1 cellular context compared by ENCODE assay signal in genomic region chr12:124852329-124852831, GRCh38.
TF ChIP-seq lines count a peak whose summit lies in the region.

No MANE protein-coding gene starts in this region.

TF ChIP-seq in HepG2, 621 proteins besides CTCF, POLR2A, EP300 and RAD21 (continued from another document and continues in another):
- TF ChIP-seq ZNF646 (CRISPR knock-in tag; IDR thresholded peaks at IDR 0.05), result no peak
- TF ChIP-seq TBX2 (CRISPR knock-in tag; IDR thresholded peaks at IDR 0.05; ENCODE audit: borderline replicate concordance), result peak; percentile 82
- TF ChIP-seq ZNF670 (CRISPR knock-in tag; IDR thresholded peaks at IDR 0.05; ENCODE audit: borderline replicate concordance), result peak; percentile 97
- peak; percentile 87 for TF ChIP-seq ZNF317 (CRISPR knock-in tag; IDR thresholded peaks at IDR 0.05)
- TF ChIP-seq ZNF547 (CRISPR knock-in tag; IDR thresholded peaks at IDR 0.05), result peak; percentile 44; the same call in 1 of the 2 replicates
- peak; percentile 57; the same call in 1 of the 2 replicates for TF ChIP-seq ZNF737 (CRISPR knock-in tag; IDR thresholded peaks at IDR 0.05; ENCODE audit: borderline replicate concordance)
- TF ChIP-seq ELF1 (CRISPR knock-in tag; IDR thresholded peaks at IDR 0.05), result peak; percentile 92
- peak; percentile 57; the same call in 1 of the 2 replicates for TF ChIP-seq DMAP1 (CRISPR knock-in tag; IDR thresholded peaks at IDR 0.05)
- 0 out of 2 replicates have a peak, but pooled peaks have one; percentile 41 for TF ChIP-seq MTERF4 (CRISPR knock-in tag; IDR thresholded peaks at IDR 0.05)
- TF ChIP-seq ZNF350 (CRISPR knock-in tag; IDR thresholded peaks at IDR 0.05; ENCODE audit: borderline replicate concordance, low read depth), result peak; percentile 92
- TF ChIP-seq ZNF10 (CRISPR knock-in tag; IDR thresholded peaks at IDR 0.05; ENCODE audit: borderline replicate concordance, low read depth), result no peak
- TF ChIP-seq FOXA3 (CRISPR knock-in tag; IDR thresholded peaks at IDR 0.05), result peak; percentile 78
- TF ChIP-seq RFX1 (IDR thresholded peaks at IDR 0.05), result no peak
- TF ChIP-seq ZBTB20 (CRISPR knock-in tag; IDR thresholded peaks at IDR 0.05; ENCODE audit: borderline replicate concordance, low read depth), result peak; percentile 91; the same call in 1 of the 2 replicates
- no peak; the same call in 1 of the 2 replicates for TF ChIP-seq MIER2 (CRISPR knock-in tag; IDR thresholded peaks at IDR 0.05)
- no peak for TF ChIP-seq ZNF747 (CRISPR knock-in tag; IDR thresholded peaks at IDR 0.05; ENCODE audit: borderline replicate concordance)
- TF ChIP-seq MEIS1 (CRISPR knock-in tag; IDR thresholded peaks at IDR 0.05; ENCODE audit: borderline replicate concordance), result peak; percentile 61; the same call in 1 of the 2 replicates
- TF ChIP-seq NR2F2 (IDR thresholded peaks at IDR 0.05; ENCODE audit: borderline replicate concordance, low read depth), result peak; percentile 40; the same call in 1 of the 2 replicates
- TF ChIP-seq ZIK1 (CRISPR knock-in tag; IDR thresholded peaks at IDR 0.05; ENCODE audit: borderline replicate concordance, low read depth), result 0 out of 2 replicates have a peak, but pooled peaks have one; percentile 46
- no peak for TF ChIP-seq ZNF597 (CRISPR knock-in tag; IDR thresholded peaks at IDR 0.05)
- peak; percentile 83; the same call in 1 of the 2 replicates for TF ChIP-seq ZNF605 (CRISPR knock-in tag; IDR thresholded peaks at IDR 0.05)
- no peak; the same call in 1 of the 2 replicates for TF ChIP-seq ZNF205 (CRISPR knock-in tag; IDR thresholded peaks at IDR 0.05)
- no peak for TF ChIP-seq BRCA1 (CRISPR knock-in tag; IDR thresholded peaks at IDR 0.05)
- peak; percentile 57; the same call in 1 of the 2 replicates for TF ChIP-seq HMG20B (CRISPR knock-in tag; conservative IDR thresholded peaks at IDR 0.05)
- TF ChIP-seq RCOR2 (CRISPR knock-in tag; IDR thresholded peaks at IDR 0.05), result peak; percentile 89
- TF ChIP-seq MAZ (IDR thresholded peaks at IDR 0.05; ENCODE audit: borderline replicate concordance, low read depth, low read length), result peak; percentile 47; the same call in 1 of the 2 replicates
- no peak for TF ChIP-seq MAZ (CRISPR knock-in tag; IDR thresholded peaks at IDR 0.05; ENCODE audit: low read depth)
- peak; percentile 79 for TF ChIP-seq TEAD3 (CRISPR knock-in tag; optimal IDR thresholded peaks at IDR 0.05; ENCODE audit: borderline replicate concordance)
- TF ChIP-seq ZNF577 (CRISPR knock-in tag; IDR thresholded peaks at IDR 0.05; ENCODE audit: borderline replicate concordance, low read depth), result no peak
- TF ChIP-seq SAP130 (CRISPR knock-in tag; IDR thresholded peaks at IDR 0.05; ENCODE audit: low read depth), result peak; percentile 79
- TF ChIP-seq ZNF337 (CRISPR knock-in tag; IDR thresholded peaks at IDR 0.05; ENCODE audit: borderline replicate concordance, low read depth), result no peak
- TF ChIP-seq ZNF280D (CRISPR knock-in tag; IDR thresholded peaks at IDR 0.05), result peak; percentile 94
- TF ChIP-seq PPARG (CRISPR knock-in tag; conservative IDR thresholded peaks at IDR 0.05), result peak; percentile 87
- TF ChIP-seq ZNF746 (CRISPR knock-in tag; IDR thresholded peaks at IDR 0.05), result peak; percentile 92
- TF ChIP-seq SOX6 (IDR thresholded peaks at IDR 0.05), result no peak
- TF ChIP-seq SOX6 (CRISPR knock-in tag; IDR thresholded peaks at IDR 0.05), result peak; percentile 91
- peak; percentile 100 for TF ChIP-seq HNF4A (CRISPR knock-in tag; IDR thresholded peaks at IDR 0.05)
- TF ChIP-seq POLR2G (IDR thresholded peaks at IDR 0.05; ENCODE audit: low read depth, low read length), result peak; percentile 39; the same call in 1 of the 2 replicates
- peak; percentile 37; the same call in 1 of the 2 replicates for TF ChIP-seq ZNF121 (CRISPR knock-in tag; IDR thresholded peaks at IDR 0.05)
- peak; percentile 79 for TF ChIP-seq THAP11 (CRISPR knock-in tag; IDR thresholded peaks at IDR 0.05)
- TF ChIP-seq FOSL2 (CRISPR knock-in tag; IDR thresholded peaks at IDR 0.05), result peak; percentile 79
- no peak for TF ChIP-seq ZNF282 (IDR thresholded peaks at IDR 0.05; ENCODE audit: partially characterized antibody)
- peak; percentile 69; the same call in 1 of the 2 replicates for TF ChIP-seq ATF2 (CRISPR knock-in tag; IDR thresholded peaks at IDR 0.05)
- no peak for TF ChIP-seq PHB2 (IDR thresholded peaks at IDR 0.05; ENCODE audit: partially characterized antibody)
- TF ChIP-seq ZFX (CRISPR knock-in tag; IDR thresholded peaks at IDR 0.05; ENCODE audit: low read depth), result peak; percentile 60
- peak; percentile 68; the same call in 1 of the 2 replicates for TF ChIP-seq ZNF296 (CRISPR knock-in tag; conservative IDR thresholded peaks at IDR 0.05)
- peak; percentile 64; the same call in 1 of the 2 replicates for TF ChIP-seq RERE (CRISPR knock-in tag; IDR thresholded peaks at IDR 0.05; ENCODE audit: low read depth)
